Comparison of ENCODE assay signal across 1 cellular context in the genomic region with DNA sequence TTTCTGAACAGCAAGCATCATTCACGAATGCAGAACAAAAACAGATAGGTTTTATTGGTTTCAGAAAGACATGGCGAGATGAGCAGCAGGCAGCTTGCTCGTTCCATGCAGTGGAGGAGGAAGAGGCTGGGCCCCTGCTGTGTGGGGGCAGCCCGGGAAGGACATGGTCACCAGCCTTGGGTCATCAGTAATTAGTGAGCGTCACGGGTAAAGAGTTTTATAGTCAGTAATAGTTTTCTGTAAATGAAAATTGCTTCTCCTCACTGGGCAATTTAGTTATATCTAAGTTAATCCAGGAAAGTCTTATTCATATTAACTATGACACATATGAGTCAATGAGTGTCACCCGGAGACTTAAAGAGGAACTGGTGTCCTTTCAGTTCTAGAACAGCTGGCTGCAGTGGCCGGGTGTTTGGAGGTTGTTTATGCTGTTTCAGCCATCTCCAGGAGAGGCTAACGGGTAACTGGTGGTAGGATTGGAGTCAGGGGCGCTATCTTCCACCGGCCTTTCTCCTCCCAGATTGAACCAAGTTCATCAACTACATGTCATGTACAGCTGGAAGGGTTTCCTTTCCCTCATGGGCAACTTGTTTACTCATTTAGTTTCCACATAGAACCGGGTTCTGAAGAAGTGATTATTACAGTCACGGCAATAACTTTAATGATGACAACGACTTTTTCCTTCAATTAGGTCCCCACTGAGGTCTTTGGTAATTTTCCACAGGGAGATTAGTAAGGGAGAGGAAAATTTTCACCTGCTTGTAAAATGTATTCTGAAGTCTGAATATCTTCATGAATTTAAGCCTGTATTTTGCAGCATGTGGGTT.
TF ChIP-seq lines count a peak whose summit lies in the region.

No MANE protein-coding gene starts in this region.

TF ChIP-seq in GM12878, 131 proteins besides CTCF, POLR2A, EP300 and RAD21 (continued from another document):
- TF ChIP-seq BACH1 (IDR thresholded peaks at IDR 0.05; ENCODE audit: borderline replicate concordance), result 0 out of 2 replicates have a peak, but pooled peaks have one; percentile 12
- no peak for TF ChIP-seq HDAC2 (IDR thresholded peaks at IDR 0.05)
- peak; percentile 21; the same call in 1 of the 2 replicates for TF ChIP-seq PML (IDR thresholded peaks at IDR 0.05; ENCODE audit: low read length)
- TF ChIP-seq HDAC6 (IDR thresholded peaks at IDR 0.05; ENCODE audit: unreplicated experiment), result no peak
- peak; percentile 73 for TF ChIP-seq ATF7 (IDR thresholded peaks at IDR 0.05; ENCODE audit: low read depth)
- no peak for TF ChIP-seq CBX5 (IDR thresholded peaks at IDR 0.05; ENCODE audit: low read depth)
- TF ChIP-seq CHD4 (IDR thresholded peaks at IDR 0.05), result 0 out of 2 replicates have a peak, but pooled peaks have one; percentile 36
- TF ChIP-seq, protein P1, sequence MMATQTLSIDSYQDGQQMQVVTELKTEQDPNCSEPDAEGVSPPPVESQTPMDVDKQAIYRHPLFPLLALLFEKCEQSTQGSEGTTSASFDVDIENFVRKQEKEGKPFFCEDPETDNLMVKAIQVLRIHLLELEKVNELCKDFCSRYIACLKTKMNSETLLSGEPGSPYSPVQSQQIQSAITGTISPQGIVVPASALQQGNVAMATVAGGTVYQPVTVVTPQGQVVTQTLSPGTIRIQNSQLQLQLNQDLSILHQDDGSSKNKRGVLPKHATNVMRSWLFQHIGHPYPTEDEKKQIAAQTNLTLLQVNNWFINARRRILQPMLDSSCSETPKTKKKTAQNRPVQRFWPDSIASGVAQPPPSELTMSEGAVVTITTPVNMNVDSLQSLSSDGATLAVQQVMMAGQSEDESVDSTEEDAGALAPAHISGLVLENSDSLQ (IDR thresholded peaks at IDR 0.05), result peak; percentile 35; the same call in 1 of the 2 replicates
- no peak for TF ChIP-seq CBX3 (IDR thresholded peaks at IDR 0.05; ENCODE audit: borderline replicate concordance, low read depth)
- TF ChIP-seq, protein P2, sequence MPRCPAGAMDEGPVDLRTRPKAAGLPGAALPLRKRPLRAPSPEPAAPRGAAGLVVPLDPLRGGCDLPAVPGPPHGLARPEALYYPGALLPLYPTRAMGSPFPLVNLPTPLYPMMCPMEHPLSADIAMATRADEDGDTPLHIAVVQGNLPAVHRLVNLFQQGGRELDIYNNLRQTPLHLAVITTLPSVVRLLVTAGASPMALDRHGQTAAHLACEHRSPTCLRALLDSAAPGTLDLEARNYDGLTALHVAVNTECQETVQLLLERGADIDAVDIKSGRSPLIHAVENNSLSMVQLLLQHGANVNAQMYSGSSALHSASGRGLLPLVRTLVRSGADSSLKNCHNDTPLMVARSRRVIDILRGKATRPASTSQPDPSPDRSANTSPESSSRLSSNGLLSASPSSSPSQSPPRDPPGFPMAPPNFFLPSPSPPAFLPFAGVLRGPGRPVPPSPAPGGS (IDR thresholded peaks at IDR 0.05; ENCODE audit: borderline replicate concordance, insufficient read depth, low read depth, low read length, poor library complexity, severe bottlenecking), result peak; percentile 49
- no peak for TF ChIP-seq SUZ12 (IDR thresholded peaks at IDR 0.05; ENCODE audit: unreplicated experiment)
- TF ChIP-seq TCF3 (IDR thresholded peaks at IDR 0.05; ENCODE audit: borderline replicate concordance, insufficient read depth, low read depth, low read length), result peak; percentile 95
- TF ChIP-seq, protein P3, sequence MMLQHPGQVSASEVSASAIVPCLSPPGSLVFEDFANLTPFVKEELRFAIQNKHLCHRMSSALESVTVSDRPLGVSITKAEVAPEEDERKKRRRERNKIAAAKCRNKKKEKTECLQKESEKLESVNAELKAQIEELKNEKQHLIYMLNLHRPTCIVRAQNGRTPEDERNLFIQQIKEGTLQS (IDR thresholded peaks at IDR 0.05; ENCODE audit: borderline replicate concordance, extremely low read depth, low read depth, low read length), result no peak
- TF ChIP-seq NFXL1 (IDR thresholded peaks at IDR 0.05; ENCODE audit: borderline replicate concordance), result no peak
- TF ChIP-seq, protein P4, sequence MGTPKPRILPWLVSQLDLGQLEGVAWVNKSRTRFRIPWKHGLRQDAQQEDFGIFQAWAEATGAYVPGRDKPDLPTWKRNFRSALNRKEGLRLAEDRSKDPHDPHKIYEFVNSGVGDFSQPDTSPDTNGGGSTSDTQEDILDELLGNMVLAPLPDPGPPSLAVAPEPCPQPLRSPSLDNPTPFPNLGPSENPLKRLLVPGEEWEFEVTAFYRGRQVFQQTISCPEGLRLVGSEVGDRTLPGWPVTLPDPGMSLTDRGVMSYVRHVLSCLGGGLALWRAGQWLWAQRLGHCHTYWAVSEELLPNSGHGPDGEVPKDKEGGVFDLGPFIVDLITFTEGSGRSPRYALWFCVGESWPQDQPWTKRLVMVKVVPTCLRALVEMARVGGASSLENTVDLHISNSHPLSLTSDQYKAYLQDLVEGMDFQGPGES (IDR thresholded peaks at IDR 0.05), result no peak
- peak; percentile 32; the same call in 1 of the 2 replicates for TF ChIP-seq MXI1 (IDR thresholded peaks at IDR 0.05; ENCODE audit: low read depth, low read length)
- TF ChIP-seq RUNX3 (IDR thresholded peaks at IDR 0.05; ENCODE audit: low read length), result peak; percentile 50
